ENCODE assay signal across 8 cellular contexts in genomic region chr1:28369518-28370219, GRCh38. TPM values are rescaled to one million over a fixed set of nuclear protein-coding genes. Genes with fewer than 3 reads are reported as not detected.
A peak's percentile ranks its signal among the peaks of the same experiment; 100 is the strongest.
DNase-seq lines count a peak whose midpoint lies in the region; ATAC-seq and TF ChIP-seq lines count a peak whose summit lies in the region.

Gene PHACTR4 (plus strand): TSS chr1:28369740. CDS start chr1:28407448, 37,708 bp downstream.

- H3K9me3 ChIP-seq in muscle layer of colon (ENCODE audit: low read length): no peaks in the 10 kb centered on the region

- peak within 1 kb of the TSS; percentile 60 for H3K9ac ChIP-seq in muscle layer of colon (ENCODE audit: low read length)

- H3K4me3 ChIP-seq in Jurkat, Clone E6-1 (ENCODE audit: low read length): peak within 1 kb of the TSS; percentile 70
- H3K4me3 ChIP-seq in muscle layer of colon (ENCODE audit: low read depth in 1 of 2, low read length in 2 of 2): peak within 1 kb of the TSS; percentile 78 to 97

- peak within 1 kb of the TSS; percentile 99 for H3K27ac ChIP-seq in muscle layer of colon (ENCODE audit: low read depth, low read length)

- ATAC-seq in GM21529 (IDR thresholded peaks at IDR 0.05; ENCODE audit: unreplicated experiment): peak; percentile 82
- ATAC-seq in activated T-cell treated with anti-CD3 and anti-CD28 coated beads, Interleukin-2, amount 50 U/mL, for 4 hours: peak; percentile 96
- ATAC-seq in esophagus mucosa: peak; percentile 86

- peak within 1 kb of the TSS; percentile 92 for H3K4me3 Mint-ChIP-seq in activated T-cell treated with anti-CD3 and anti-CD28 coated beads, Interleukin-2, amount 50 U/mL, for 4 hours

- H3K4me1 Mint-ChIP-seq in activated T-cell treated with anti-CD3 and anti-CD28 coated beads, Interleukin-2, amount 50 U/mL, for 4 hours (ENCODE audit: low read depth): peaks cover 34% of the 10 kb centered on the region

- H3K4me1 ChIP-seq in muscle layer of colon (ENCODE audit: insufficient read depth, low read length): peaks cover 19% of the 10 kb centered on the region

- no peaks in the 10 kb centered on the region for H3K36me3 Mint-ChIP-seq in activated T-cell treated with anti-CD3 and anti-CD28 coated beads, Interleukin-2, amount 50 U/mL, for 4 hours (ENCODE audit: insufficient read depth)

- DNase-seq in DMS114 treated with DMSO at 0.1 percent for 48 hours (lab: John Stamatoyannopoulos, UW; ENCODE audit: unreplicated experiment): peak; percentile 90
- peak; percentile 84 for DNase-seq in Jurkat, Clone E6-1 (ENCODE audit: low read depth, low spot score)
- peak; percentile 70 for DNase-seq in activated T-cell treated with anti-CD3 and anti-CD28 coated beads, Interleukin-2, amount 50 U/mL, for 4 hours
- peak; percentile 45 to 53 for DNase-seq in stimulated activated CD8-positive, alpha-beta memory T cell treated with anti-CD3 and anti-CD28 coated beads, Interleukin-7, amount 100 ng/mL, for 1 hour (ENCODE audit: low read depth in 2 of 2)

- H3K9me3 Mint-ChIP-seq in activated T-cell treated with anti-CD3 and anti-CD28 coated beads, Interleukin-2, amount 50 U/mL, for 4 hours: no peaks in the 10 kb centered on the region

- no peaks in the 10 kb centered on the region for H3K27me3 ChIP-seq in muscle layer of colon (ENCODE audit: control insufficient read depth in 1 of 2, insufficient read depth in 2 of 2, low read length in 2 of 2)

- H3K27me3 Mint-ChIP-seq in activated T-cell treated with anti-CD3 and anti-CD28 coated beads, Interleukin-2, amount 50 U/mL, for 4 hours (ENCODE audit: low read depth): no peaks in the 10 kb centered on the region

- H3K36me3 ChIP-seq in muscle layer of colon (ENCODE audit: insufficient read depth, low read length): no peaks in the 10 kb centered on the region

TF ChIP-seq in PFSK-1, 5 proteins besides CTCF, POLR2A, EP300 and RAD21:
- TF ChIP-seq REST (IDR thresholded peaks at IDR 0.05; ENCODE audit: insufficient read depth in 1 of 2, low read depth in 2 of 2, low read length in 2 of 2) (no peak; a peak in 1 of 4 replicates), FOXP2 (optimal IDR thresholded peaks at IDR 0.05; ENCODE audit: borderline replicate concordance, extremely low read depth, extremely low read length, insufficient read depth) (no peak), TAF1 (IDR thresholded peaks at IDR 0.05; ENCODE audit: borderline replicate concordance, insufficient read depth, low read length) (peak; percentile 49; the same call in 1 of the 2 replicates), POLR2AphosphoS5 (IDR thresholded peaks at IDR 0.05; ENCODE audit: low read depth, low read length) (peak; percentile 83), SIN3A (IDR thresholded peaks at IDR 0.05; ENCODE audit: borderline replicate concordance, insufficient read depth, low read length) (peak; percentile 14; the same call in 1 of the 2 replicates)

RNA-seq across cellular contexts. Expression of gene PHACTR4, which starts in this region (rescaled TPM):
- 15.8 TPM for polyA plus RNA-seq in Jurkat, Clone E6-1 (2012; ENCODE audit: insufficient read depth, insufficient read length)
- polyA plus RNA-seq in PFSK-1 (2012; ENCODE audit: insufficient read length, low read depth): 7.4 TPM
- 10 to 100 TPM; 19.7 to 23.2 (median 22.4) TPM for total RNA-seq in activated T-cell treated with anti-CD3 and anti-CD28 coated beads, Interleukin-2, amount 50 U/mL, for 4 hours
- 56.3 TPM for total RNA-seq in esophagus mucosa

Comparison
In these comparisons a context has a peak if more than half of its experiments do, and no peak if none do; other contexts are left out.
1. Peak in every context shown above with its lines: DNase-seq, ATAC-seq, H3K4me3 ChIP-seq and H3K27ac ChIP-seq.